9 cellular contexts compared by ENCODE assay signal in genomic region chr17:42386784-42387183, GRCh38. TPM values are rescaled to one million over a fixed set of nuclear protein-coding genes. Genes with fewer than 3 reads are reported as not detected.
DNase-seq lines count a peak whose midpoint lies in the region; ATAC-seq and TF ChIP-seq lines count a peak whose summit lies in the region.
"Had no signal": no experiment of that assay in that cellular context is flagged by ENCODE, and none has a peak within 500 bp of the region (broad histone marks: within the 10 kb centered on the region; RNA-seq: fewer than 3 reads in every experiment).

No MANE protein-coding gene starts in this region.

- H3K4me3 ChIP-seq in BE2C (ENCODE audit: low read depth, low read length) (peak overlapping the region; percentile 78), MG63 (peak overlapping the region; percentile 89), neural cell (ENCODE audit: low read length) (peak overlapping the region; percentile 98)
- H3K4me3 ChIP-seq in effector memory CD4-positive, alpha-beta T cell (ENCODE audit: insufficient read depth, low read depth, low read length, poor library complexity, severe bottlenecking): peak overlapping the region; percentile 96

- peak overlapping the region; percentile 95 for H3K9ac ChIP-seq in neural cell (ENCODE audit: low read length)

- H3K27me3 ChIP-seq in BE2C (no peaks in the 10 kb centered on the region), MG63 (no peaks in the 10 kb centered on the region), neural cell (ENCODE audit: insufficient read depth, low read depth, low read length) (no peaks in the 10 kb centered on the region)
- H3K27me3 ChIP-seq in effector memory CD4-positive, alpha-beta T cell (replicated peaks; ENCODE audit: control insufficient read depth, insufficient read depth, low read length, poor library complexity, severe bottlenecking): no peaks in the 10 kb centered on the region

- no peaks in the 10 kb centered on the region for H3F3A ChIP-seq in neural cell (ENCODE audit: insufficient read depth, low read length, poor library complexity, severe bottlenecking)

- H3K36me3 ChIP-seq in BE2C (no peaks in the 10 kb centered on the region; the same call in 1 of the 2 replicates), MG63 (peaks cover 31% of the 10 kb centered on the region), neural cell (ENCODE audit: insufficient read depth, low read length) (no peaks in the 10 kb centered on the region)
- peaks cover 3% of the 10 kb centered on the region for H3K36me3 ChIP-seq in effector memory CD4-positive, alpha-beta T cell (ENCODE audit: control insufficient read depth, insufficient read depth, low read length)

- H3K4me1 ChIP-seq in BE2C: peaks cover 4% of the 10 kb centered on the region
- peaks cover 6% of the 10 kb centered on the region for H3K4me1 ChIP-seq in effector memory CD4-positive, alpha-beta T cell (ENCODE audit: control insufficient read depth, insufficient read depth, low read length, poor library complexity, severe bottlenecking)

- H3K27ac ChIP-seq in effector memory CD4-positive, alpha-beta T cell (ENCODE audit: insufficient read depth, low read length, poor library complexity, severe bottlenecking): no peak overlapping the region
- H3K27ac ChIP-seq in neural cell (ENCODE audit: low read length): no peak overlapping the region

- no peaks in the 10 kb centered on the region for H3K9me3 ChIP-seq in BE2C
- no peaks in the 10 kb centered on the region for H3K9me3 ChIP-seq in MG63
- H3K9me3 ChIP-seq in effector memory CD4-positive, alpha-beta T cell (ENCODE audit: control insufficient read depth, low read length): no peaks in the 10 kb centered on the region
- no peaks in the 10 kb centered on the region for H3K9me3 ChIP-seq in neural cell (ENCODE audit: low read length)

- no peak for ATAC-seq in GM18867 (IDR thresholded peaks at IDR 0.05; ENCODE audit: unreplicated experiment)

- H3K79me2 ChIP-seq in neural cell (replicated peaks; ENCODE audit: insufficient read depth, low read length): peaks cover 34% of the 10 kb centered on the region

- no peak for TF ChIP-seq RAD21 in neural cell (conservative IDR thresholded peaks at IDR 0.05)

- no peaks in the 10 kb centered on the region for H4K20me1 ChIP-seq in neural cell (ENCODE audit: insufficient read depth)

- DNase-seq in BE2C: no peak
- DNase-seq in MG63: no peak
- no peak for DNase-seq in effector memory CD4-positive, alpha-beta T cell
- DNase-seq in NCI-H446 treated with DMSO at 0.1 percent for 48 hours (lab: John Stamatoyannopoulos, UW): no peak
- no peak for DNase-seq in medulla oblongata (ENCODE audit: extremely low spot score)
- no peak for DNase-seq in NCI-H146 treated with DMSO at 0.1 percent for 48 hours (lab: John Stamatoyannopoulos, UW; ENCODE audit: unreplicated experiment)
- DNase-seq: KG1 had no signal

- H2AFZ ChIP-seq in neural cell (ENCODE audit: low read depth, low read length): no peak overlapping the region

- H3K4me2 ChIP-seq in neural cell (ENCODE audit: low read length): peak overlapping the region; percentile 91

- TF ChIP-seq CTCF in BE2C (IDR thresholded peaks at IDR 0.05; ENCODE audit: low read depth, low read length) (no peak), neural cell (IDR thresholded peaks at IDR 0.05; ENCODE audit: poor library complexity, severe bottlenecking) (no peak)

- no peaks in the 10 kb centered on the region for H3K9me2 ChIP-seq in neural cell (ENCODE audit: insufficient read depth, low read length)

- TF ChIP-seq EP300 in neural cell (conservative IDR thresholded peaks at IDR 0.05; ENCODE audit: poor library complexity, severe bottlenecking): no peak

TF ChIP-seq in neural cell, 6 proteins besides CTCF, POLR2A, EP300 and RAD21:
- TF ChIP-seq SMC3 (conservative IDR thresholded peaks at IDR 0.05; ENCODE audit: poor library complexity) (no peak), EZH2 (IDR thresholded peaks at IDR 0.05; ENCODE audit: borderline replicate concordance, insufficient read depth, low read length, poor library complexity, severe bottlenecking) (no peak), TAF1 (IDR thresholded peaks at IDR 0.05; ENCODE audit: low read depth) (no peak)
- TF ChIP-seq, protein P1, sequence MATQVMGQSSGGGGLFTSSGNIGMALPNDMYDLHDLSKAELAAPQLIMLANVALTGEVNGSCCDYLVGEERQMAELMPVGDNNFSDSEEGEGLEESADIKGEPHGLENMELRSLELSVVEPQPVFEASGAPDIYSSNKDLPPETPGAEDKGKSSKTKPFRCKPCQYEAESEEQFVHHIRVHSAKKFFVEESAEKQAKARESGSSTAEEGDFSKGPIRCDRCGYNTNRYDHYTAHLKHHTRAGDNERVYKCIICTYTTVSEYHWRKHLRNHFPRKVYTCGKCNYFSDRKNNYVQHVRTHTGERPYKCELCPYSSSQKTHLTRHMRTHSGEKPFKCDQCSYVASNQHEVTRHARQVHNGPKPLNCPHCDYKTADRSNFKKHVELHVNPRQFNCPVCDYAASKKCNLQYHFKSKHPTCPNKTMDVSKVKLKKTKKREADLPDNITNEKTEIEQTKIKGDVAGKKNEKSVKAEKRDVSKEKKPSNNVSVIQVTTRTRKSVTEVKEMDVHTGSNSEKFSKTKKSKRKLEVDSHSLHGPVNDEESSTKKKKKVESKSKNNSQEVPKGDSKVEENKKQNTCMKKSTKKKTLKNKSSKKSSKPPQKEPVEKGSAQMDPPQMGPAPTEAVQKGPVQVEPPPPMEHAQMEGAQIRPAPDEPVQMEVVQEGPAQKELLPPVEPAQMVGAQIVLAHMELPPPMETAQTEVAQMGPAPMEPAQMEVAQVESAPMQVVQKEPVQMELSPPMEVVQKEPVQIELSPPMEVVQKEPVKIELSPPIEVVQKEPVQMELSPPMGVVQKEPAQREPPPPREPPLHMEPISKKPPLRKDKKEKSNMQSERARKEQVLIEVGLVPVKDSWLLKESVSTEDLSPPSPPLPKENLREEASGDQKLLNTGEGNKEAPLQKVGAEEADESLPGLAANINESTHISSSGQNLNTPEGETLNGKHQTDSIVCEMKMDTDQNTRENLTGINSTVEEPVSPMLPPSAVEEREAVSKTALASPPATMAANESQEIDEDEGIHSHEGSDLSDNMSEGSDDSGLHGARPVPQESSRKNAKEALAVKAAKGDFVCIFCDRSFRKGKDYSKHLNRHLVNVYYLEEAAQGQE (IDR thresholded peaks at IDR 0.05; ENCODE audit: borderline replicate concordance): no peak

RNA-seq across cellular contexts. Expression of gene STAT3, which starts 1.5 kb away (rescaled TPM):
- 47.1 TPM for polyA plus RNA-seq in BE2C (2012; ENCODE audit: insufficient read depth, insufficient read length, low read depth)
- 59.9 and 66.2 TPM in 2 replicates for total RNA-seq in MG63 (2014; rRNA removed; shearing (Covaris generic); ENCODE audit: low replicate concordance)
- 24.2 and 25.5 TPM in 2 replicates for polyA plus RNA-seq in neural cell
- 53.1 and 54.9 TPM in 2 replicates for polyA minus RNA-seq in neural cell

RNA-seq across cellular contexts. Expression of gene CAVIN1, which starts 36.3 kb away (rescaled TPM):
- 0.34 TPM for polyA plus RNA-seq in BE2C (2012; ENCODE audit: insufficient read depth, insufficient read length, low read depth)
- total RNA-seq in MG63 (2014; rRNA removed; shearing (Covaris generic); ENCODE audit: low replicate concordance): 799 and 958 TPM in 2 replicates
- polyA plus RNA-seq in neural cell: 0.07 and 0.18 TPM in 2 replicates
- polyA minus RNA-seq in neural cell: 0.46 and 0.49 TPM in 2 replicates
